In genomic region chr19:51660975-51661600, GRCh38 we compare ENCODE assay signal across 9 cellular contexts. TPM values are rescaled to one million over a fixed set of nuclear protein-coding genes. Genes with fewer than 3 reads are reported as not detected.
DNase-seq lines count a peak whose midpoint lies in the region; ATAC-seq and TF ChIP-seq lines count a peak whose summit lies in the region.
"Had no signal": no experiment of that assay in that cellular context is flagged by ENCODE, and none has a peak within 500 bp of the region (broad histone marks: within the 10 kb centered on the region; RNA-seq: fewer than 3 reads in every experiment).

No MANE protein-coding gene starts in this region.

- peak; percentile 66 for DNase-seq in COR-L47 (lab: John Stamatoyannopoulos, UW)
- DNase-seq in HL-60 (ENCODE audit: low read depth in 1 of 2, low spot score in 1 of 2): peak; percentile 75 to 85
- DNase-seq in OCI-LY7 (ENCODE audit: low spot score): peak; percentile 76
- DNase-seq in activated T-cell treated with anti-CD3 and anti-CD28 coated beads, Interleukin-2, amount 50 U/mL, for 48 hours: peak; percentile 79 to 81
- DNase-seq in fibroblast of the conjunctiva (ENCODE audit: low read depth): peak; percentile 71
- peak; percentile 71 to 88 (median 80) for DNase-seq in ovary
- no peak for DNase-seq in vagina (ENCODE audit: extremely low spot score in 2 of 2)

- TF ChIP-seq CTCF in HL-60 (IDR thresholded peaks at IDR 0.05; ENCODE audit: insufficient read depth, low read length) (peak; percentile 47), OCI-LY7 (conservative IDR thresholded peaks at IDR 0.05; ENCODE audit: low read length) (peak; percentile 74), ovary (IDR thresholded peaks at IDR 0.05) (peak; percentile 25 to 39 (median 32)), vagina (IDR thresholded peaks at IDR 0.05) (peak in 2 of 3 experiments; percentile 21 to 38)

- H3K27ac ChIP-seq in HL-60 (replicated peaks): no peak overlapping the region
- H3K27ac ChIP-seq in OCI-LY7 (ENCODE audit: low read depth, low read length, poor library complexity, severe bottlenecking): no peak overlapping the region
- no peak overlapping the region for H3K27ac ChIP-seq in ovary
- H3K27ac ChIP-seq in vagina: no peak overlapping the region

- H3K4me2 ChIP-seq in OCI-LY7 (ENCODE audit: low read length): no peak overlapping the region

- H3K4me1 ChIP-seq in OCI-LY7 (ENCODE audit: insufficient read depth, low read length, poor library complexity, severe bottlenecking): peaks cover 4% of the 10 kb centered on the region
- peaks cover 1% of the 10 kb centered on the region for H3K4me1 ChIP-seq in ovary (ENCODE audit: insufficient read depth)
- H3K4me1 ChIP-seq in vagina: no peaks in the 10 kb centered on the region

- no peaks in the 10 kb centered on the region for H4K20me1 ChIP-seq in OCI-LY7 (ENCODE audit: insufficient read depth, low read length)

- POLR2A ChIA-PET in OCI-LY7 (lab: Charles Lee): interaction anchor here (0.6 kb wide), 2 partner anchors 9 to 271 kb away, joined by 3 to 5 read pairs; partner anchors contain the start of gene C19orf84

- BruUV-seq in OCI-LY7 (replicated peaks; lab: Mats Ljungman, UMichigan): no TSS peak

- no peak for TF ChIP-seq EP300 in ovary (IDR thresholded peaks at IDR 0.05)

- intact Hi-C loops in OCI-LY7 (cut with micrococcal nuclease; ENCODE audit: unreplicated experiment) (loop anchor here (5.0 kb wide), 1 partner anchor 116 kb away; no protein-coding TSS in a partner anchor), ovary (cut with DNase I) (no loop called here), vagina (cut with DNase I) (loop anchor here (5.0 kb wide), 1 partner anchor 194 kb away; no protein-coding TSS in a partner anchor)

- TF ChIP-seq POLR2A in ovary (IDR thresholded peaks at IDR 0.05) (no peak), vagina (IDR thresholded peaks at IDR 0.05) (no peak)

- no peaks in the 10 kb centered on the region for H3K79me2 ChIP-seq in OCI-LY7 (ENCODE audit: insufficient read depth, low read depth, low read length)

- H3K36me3 ChIP-seq in OCI-LY7 (ENCODE audit: insufficient read depth, low read length): no peaks in the 10 kb centered on the region
- no peaks in the 10 kb centered on the region for H3K36me3 ChIP-seq in ovary
- no peaks in the 10 kb centered on the region for H3K36me3 ChIP-seq in vagina

- no peak overlapping the region for H3K4me3 ChIP-seq in HL-60 (replicated peaks; ENCODE audit: insufficient read depth, low read length)
- no peak overlapping the region for H3K4me3 ChIP-seq in OCI-LY7 (ENCODE audit: low read depth, low read length, poor library complexity, severe bottlenecking)
- H3K4me3 ChIP-seq in ovary: no peak overlapping the region
- no peak overlapping the region for H3K4me3 ChIP-seq in vagina

- H3K9me2 ChIP-seq in OCI-LY7 (ENCODE audit: insufficient read depth, low read length): no peaks in the 10 kb centered on the region

- CTCF ChIA-PET in OCI-LY7 (lab: Charles Lee; ENCODE audit: unreplicated experiment): interaction anchor here (1.0 kb wide), 1 partner anchor 188 kb away, joined by 4 read pairs; no protein-coding TSS in a partner anchor

- H3K9me3 ChIP-seq in OCI-LY7 (ENCODE audit: low read length): no peaks in the 10 kb centered on the region
- H3K9me3 ChIP-seq in ovary: no peaks in the 10 kb centered on the region
- no peaks in the 10 kb centered on the region for H3K9me3 ChIP-seq in vagina

- no peak for ATAC-seq in HG03378 (IDR thresholded peaks at IDR 0.05; ENCODE audit: unreplicated experiment)

- WGBS in ovary, 3 donors: 8 to 10% (median 9%) methylated on average over 10 of the region's 10 CpGs

- H2AFZ ChIP-seq in OCI-LY7 (ENCODE audit: low read length): no peak overlapping the region

- H3K27me3 ChIP-seq in HL-60 (ENCODE audit: insufficient read depth, poor library complexity, severe bottlenecking) (no peaks in the 10 kb centered on the region), ovary (no peaks in the 10 kb centered on the region), vagina (no peaks in the 10 kb centered on the region)

RNA-seq across cellular contexts. Expression of gene SIGLEC14, which starts 14.5 kb away (rescaled TPM):
- total RNA-seq in OCI-LY7 (2014; rRNA removed; shearing (Covaris generic)): not detected in 2 replicates
- total RNA-seq in OCI-LY7 (2022) (not detected in 2 replicates), ovary (1 to 10 TPM in 3 of 7 donors, under 1 TPM in 3, not detected in 1; 0.11 to 4.1 (median 1.0) TPM), vagina (not detected)
- under 1 TPM in 1 of 2 donors, not detected in 1; 0.27 TPM for polyA plus RNA-seq in ovary
- total RNA-seq: T-helper 2 cell treated with Interferon-gamma antibody and Interleukin-4, amounts not matched to agents 100 ng/mL and 5 ng/mL, for 36 hours had no signal

RNA-seq across cellular contexts. Expression of gene SIGLEC5, which starts 30.9 kb away (rescaled TPM):
- not detected in 2 replicates for total RNA-seq in OCI-LY7 (2014; rRNA removed; shearing (Covaris generic))
- not detected in 2 replicates for total RNA-seq in OCI-LY7 (2022)
- total RNA-seq in ovary: under 1 TPM in 4 of 7 donors, not detected in 3; 0.13 to 0.69 (median 0.56) TPM
- under 1 TPM in 1 of 2 donors, not detected in 1; 0.13 TPM for polyA plus RNA-seq in ovary
- 0.49 TPM for total RNA-seq in vagina
- total RNA-seq: T-helper 2 cell treated with Interferon-gamma antibody and Interleukin-4, amounts not matched to agents 100 ng/mL and 5 ng/mL, for 36 hours had no signal

RNA-seq across cellular contexts. Expression of gene SPACA6, which starts 32.0 kb away (rescaled TPM):
- total RNA-seq in OCI-LY7 (2014; rRNA removed; shearing (Covaris generic)): 5.9 and 12.5 TPM in 2 replicates
- total RNA-seq in OCI-LY7 (2022) (2.5 and 5.1 TPM in 2 replicates), ovary (10 to 100 TPM; 30.3 to 93.2 (median 50.3) TPM), vagina (53.0 TPM)
- polyA plus RNA-seq in ovary: 10 to 100 TPM in 1 of 2 donors, 1 to 10 TPM in 1; 6.4 to 27.4 TPM

Comparison
In these comparisons a context has a peak if more than half of its experiments do, and no peak if none do; other contexts are left out.
1. DNase-seq: peak in COR-L47 (single experiment), HL-60 (2 of 2), OCI-LY7 (single experiment), activated T-cell treated with anti-CD3 and anti-CD28 coated beads, Interleukin-2, amount 50 U/mL, for 48 hours (2 of 2), fibroblast of the conjunctiva (single experiment) and ovary (5 of 5); none in vagina (0 of 2).
2. intact Hi-C loops: an anchor here in OCI-LY7 (5.0 kb wide) and vagina (5.0 kb wide); none called in ovary.
3. Peak in every context shown above with its lines, with median percentiles within 50 percentile points of each other: CTCF ChIP-seq.